1 cellular context compared by ENCODE assay signal in genomic region chr12:117118838-117119591, GRCh38.
TF ChIP-seq lines count a peak whose summit lies in the region.

No MANE protein-coding gene starts in this region.

TF ChIP-seq in HepG2, 621 proteins besides CTCF, POLR2A, EP300 and RAD21 (continued from another document and continues in another):
- no peak for TF ChIP-seq NFKB2 (CRISPR knock-in tag; IDR thresholded peaks at IDR 0.05; ENCODE audit: borderline replicate concordance)
- no peak for TF ChIP-seq PHF20 (CRISPR knock-in tag; IDR thresholded peaks at IDR 0.05)
- TF ChIP-seq TEF (CRISPR knock-in tag; IDR thresholded peaks at IDR 0.05), result no peak
- TF ChIP-seq ZKSCAN5 (CRISPR knock-in tag; IDR thresholded peaks at IDR 0.05), result no peak
- TF ChIP-seq ZNF292 (CRISPR knock-in tag; IDR thresholded peaks at IDR 0.05; ENCODE audit: borderline replicate concordance, low read depth), result 0 out of 2 replicates have a peak, but pooled peaks have one; percentile 32
- TF ChIP-seq BRCA1 (CRISPR knock-in tag; IDR thresholded peaks at IDR 0.05), result no peak
- no peak for TF ChIP-seq SP2 (CRISPR knock-in tag; IDR thresholded peaks at IDR 0.05)
- no peak for TF ChIP-seq ZNF549 (CRISPR knock-in tag; IDR thresholded peaks at IDR 0.05)
- TF ChIP-seq PCBP2 (optimal IDR thresholded peaks at IDR 0.05; ENCODE audit: low read depth, low read length, poor library complexity, severe bottlenecking), result no peak
- no peak for TF ChIP-seq AFF4 (CRISPR knock-in tag; IDR thresholded peaks at IDR 0.05)
- TF ChIP-seq CHD2 (IDR thresholded peaks at IDR 0.05; ENCODE audit: low read depth, low read length), result no peak
- TF ChIP-seq TFAP4 (IDR thresholded peaks at IDR 0.05; ENCODE audit: borderline replicate concordance, low read depth), result peak; percentile 58; the same call in 1 of the 2 replicates
- TF ChIP-seq EZH2 (conservative IDR thresholded peaks at IDR 0.05; ENCODE audit: low read depth, low read length), result no peak
- TF ChIP-seq DR1 (CRISPR knock-in tag; IDR thresholded peaks at IDR 0.05), result no peak
- TF ChIP-seq ZFAT (CRISPR knock-in tag; conservative IDR thresholded peaks at IDR 0.05), result no peak
- TF ChIP-seq RFXANK (CRISPR knock-in tag; IDR thresholded peaks at IDR 0.05), result no peak
- no peak for TF ChIP-seq TRIM22 (IDR thresholded peaks at IDR 0.05)
- no peak for TF ChIP-seq ZFY (CRISPR knock-in tag; IDR thresholded peaks at IDR 0.05)
- no peak for TF ChIP-seq FOXP4 (CRISPR knock-in tag; IDR thresholded peaks at IDR 0.05)
- TF ChIP-seq ZNF484 (CRISPR knock-in tag; IDR thresholded peaks at IDR 0.05; ENCODE audit: borderline replicate concordance, low read depth), result no peak
- TF ChIP-seq ZNF792 (CRISPR knock-in tag; IDR thresholded peaks at IDR 0.05), result no peak
- no peak for TF ChIP-seq CEBPZ (IDR thresholded peaks at IDR 0.05; ENCODE audit: low read length)
- TF ChIP-seq ATF6 (CRISPR knock-in tag; conservative IDR thresholded peaks at IDR 0.05), result no peak
- TF ChIP-seq ZNF577 (CRISPR knock-in tag; IDR thresholded peaks at IDR 0.05; ENCODE audit: borderline replicate concordance, low read depth), result no peak
- TF ChIP-seq ZNF34 (CRISPR knock-in tag; IDR thresholded peaks at IDR 0.05; ENCODE audit: borderline replicate concordance), result no peak
- no peak for TF ChIP-seq WIZ (CRISPR knock-in tag; IDR thresholded peaks at IDR 0.05)
- 0 out of 2 replicates have a peak, but pooled peaks have one; percentile 7 for TF ChIP-seq UBTF (CRISPR knock-in tag; IDR thresholded peaks at IDR 0.05)
- no peak for TF ChIP-seq ZNF589 (CRISPR knock-in tag; conservative IDR thresholded peaks at IDR 0.05)
- no peak for TF ChIP-seq ZNF576 (CRISPR knock-in tag; IDR thresholded peaks at IDR 0.05)
- TF ChIP-seq ATF1 (CRISPR knock-in tag; IDR thresholded peaks at IDR 0.05), result no peak
- TF ChIP-seq CEBPB (IDR thresholded peaks at IDR 0.05; ENCODE audit: borderline replicate concordance, low read depth, low read length), result no peak
- TF ChIP-seq MXD4 (CRISPR knock-in tag; IDR thresholded peaks at IDR 0.05), result no peak
- no peak for TF ChIP-seq ZUFSP (CRISPR knock-in tag; IDR thresholded peaks at IDR 0.05; ENCODE audit: borderline replicate concordance)
- no peak for TF ChIP-seq TAF1 (CRISPR knock-in tag; IDR thresholded peaks at IDR 0.05)
- no peak for TF ChIP-seq STAT5B (CRISPR knock-in tag; IDR thresholded peaks at IDR 0.05)
- no peak for TF ChIP-seq RARA (CRISPR knock-in tag; IDR thresholded peaks at IDR 0.05)
- no peak for TF ChIP-seq NCOA5 (CRISPR knock-in tag; IDR thresholded peaks at IDR 0.05)
- no peak for TF ChIP-seq SMARCC2 (IDR thresholded peaks at IDR 0.05)
- no peak for TF ChIP-seq ZNF138 (CRISPR knock-in tag; IDR thresholded peaks at IDR 0.05; ENCODE audit: low read depth)
